ENCODE assay signal across 15 cellular contexts in genomic region chr1:234141006-234141405, GRCh38.
"Had no signal": no experiment of that assay in that cellular context is flagged by ENCODE, and none has a peak within 500 bp of the region (broad histone marks: within the 10 kb centered on the region; RNA-seq: fewer than 3 reads in every experiment).

No MANE protein-coding gene starts in this region.

- H3K4me3 ChIP-seq: heart left ventricle, skin epidermis, testis, tibial nerve, upper lobe of right lung, vagina had no signal

- ATAC-seq: heart left ventricle; natural killer cell; sciatic nerve; stimulated activated naive B cell treated with anti-CD40 and anti-IgM and Interleukin-4, amounts not matched to agents 10 μg/mL and 1 μg/mL and 100 μg/mL, for 72 hours; stimulated activated naive CD8-positive, alpha-beta T cell treated with anti-CD3 and anti-CD28 coated beads, Interleukin-15, amount 100 ng/mL, for 72 hours; upper lobe of right lung had no signal

- H3K27me3 ChIP-seq: testis, tibial nerve, vagina had no signal

- H3K36me3 ChIP-seq: heart left ventricle, tibial nerve, upper lobe of right lung, vagina had no signal

- H3K9me3 ChIP-seq: heart left ventricle, testis, tibial nerve, upper lobe of right lung, vagina had no signal

- H3K4me1 ChIP-seq: heart left ventricle, testis, tibial nerve, upper lobe of right lung, vagina had no signal

- DNase-seq: erythroblast; heart left ventricle; hippocampal formation; kidney glomerular epithelial cell; natural killer cell; stimulated activated CD4-positive, alpha-beta T cell treated with anti-CD3 and anti-CD28 coated beads, Interleukin-2, amount 100 ng/mL, for 24 hours; stimulated activated CD4-positive, alpha-beta T cell treated with anti-CD3 and anti-CD28 coated beads, Interleukin-4, amount 100 ng/mL, for 4 hours; stimulated activated naive B cell treated with anti-CD40 and anti-IgM and Interleukin-4, amounts not matched to agents 10 μg/mL and 1 μg/mL and 100 μg/mL, for 72 hours; stimulated activated naive CD8-positive, alpha-beta T cell treated with anti-CD3 and anti-CD28 coated beads, Interleukin-15, amount 100 ng/mL, for 72 hours; testis; upper lobe of right lung had no signal

- H3K27ac ChIP-seq: heart left ventricle, skin epidermis, testis, tibial nerve, upper lobe of right lung, vagina had no signal
